ENCODE assay signal across 12 cellular contexts in genomic region chr12:24360461-24360860, GRCh38.
DNase-seq lines count a peak whose midpoint lies in the region; ATAC-seq, FAIRE-seq and TF ChIP-seq lines count a peak whose summit lies in the region.
"Had no signal": no experiment of that assay in that cellular context is flagged by ENCODE, and none has a peak within 500 bp of the region (broad histone marks: within the 10 kb centered on the region; RNA-seq: fewer than 3 reads in every experiment).

No MANE protein-coding gene starts in this region.

- FAIRE-seq in GM19239 (lab: Jason Lieb, UNC) = peak; percentile 60

- no peaks in the 10 kb centered on the region for H3K36me3 ChIP-seq in smooth muscle cell (ENCODE audit: low read depth)

- no peak overlapping the region for H2AFZ ChIP-seq in smooth muscle cell (ENCODE audit: low read depth)

- H3F3A ChIP-seq in smooth muscle cell (ENCODE audit: low read depth) = no peaks in the 10 kb centered on the region

- ATAC-seq in HG02798 (IDR thresholded peaks at IDR 0.05; ENCODE audit: poor library complexity, unreplicated experiment) (peak; percentile 52), HG03469 (IDR thresholded peaks at IDR 0.05; ENCODE audit: unreplicated experiment) (peak; percentile 32)

- H3K4me1 ChIP-seq in smooth muscle cell (ENCODE audit: low read depth) = peaks cover 33% of the 10 kb centered on the region

- no peaks in the 10 kb centered on the region for H4K20me1 ChIP-seq in smooth muscle cell (ENCODE audit: low read depth)

- DNase-seq in GM19239 (ENCODE audit: insufficient read length, low spot score) (no peak), smooth muscle cell (lab: John Stamatoyannopoulos, UW; ENCODE audit: unreplicated experiment) (no peak), RPMI8226 (no peak), cerebellum (ENCODE audit: low spot score) (no peak), GM03348 (ENCODE audit: low spot score) (no peak)
- DNase-seq in stimulated activated CD8-positive, alpha-beta memory T cell treated with anti-CD3 and anti-CD28 coated beads, Interleukin-4, amount 100 ng/mL, for 48 hours = no peak
- DNase-seq: activated naive CD4-positive, alpha-beta T cell treated with anti-CD3 and anti-CD28 coated beads, Interleukin-2, amount 50 U/mL, for 16 hours; CD4-positive, alpha-beta memory T cell; NCI-H446; retina had no signal

- WGBS in smooth muscle cell (ENCODE audit: low lambda C conversion rate) = 79% methylated on average over 4 of the region's 4 CpGs

- peak overlapping the region; percentile 19 for H3K4me2 ChIP-seq in smooth muscle cell

- no peaks in the 10 kb centered on the region for H3K27me3 ChIP-seq in smooth muscle cell (ENCODE audit: low read depth)

- peak overlapping the region; percentile 70 for H3K27ac ChIP-seq in smooth muscle cell (ENCODE audit: low read depth)

- TF ChIP-seq CTCF in smooth muscle cell (IDR thresholded peaks at IDR 0.05; ENCODE audit: borderline replicate concordance, insufficient read depth, poor library complexity, severe bottlenecking) = no peak

- H3K9me3 ChIP-seq in smooth muscle cell (replicated peaks; ENCODE audit: low read depth) = no peaks in the 10 kb centered on the region

- peaks cover 10% of the 10 kb centered on the region for H3K79me2 ChIP-seq in smooth muscle cell (ENCODE audit: low read depth)

- peak overlapping the region; percentile 41 for H3K9ac ChIP-seq in smooth muscle cell (ENCODE audit: low read depth)

- H3K4me3 ChIP-seq in smooth muscle cell = no peak overlapping the region
